ENCODE assay signal across 8 cellular contexts in genomic region chr7:132318338-132319318, GRCh38.
DNase-seq lines count a peak whose midpoint lies in the region; ATAC-seq and TF ChIP-seq lines count a peak whose summit lies in the region.

No MANE protein-coding gene starts in this region.

- no peak overlapping the region for H3K27ac ChIP-seq in BLaER1 treated with 17β-estradiol and CSF1 and Interleukin-3, amounts not matched to agents 10 nM and 100 nM
- no peak overlapping the region for H3K27ac ChIP-seq in liver (ENCODE audit: low read depth in 1 of 2, low read length in 2 of 2)

- peak overlapping the region; percentile 36 to 79 (median 58) for H3K4me2 ChIP-seq in BLaER1 treated with 17β-estradiol and CSF1 and Interleukin-3, amounts not matched to agents 10 nM and 100 nM

- H4K20me1 ChIP-seq in BLaER1 treated with 17β-estradiol and CSF1 and Interleukin-3, amounts not matched to agents 10 nM and 100 nM: no peaks in the 10 kb centered on the region

- peaks cover 0 to 12% (median 3%) of the 10 kb centered on the region in 11 experiments; a peak in 4 of 22 replicates for H3K9me3 ChIP-seq in BLaER1 treated with 17β-estradiol and CSF1 and Interleukin-3, amounts not matched to agents 10 nM and 100 nM (replicated peaks in 1 of 11)
- H3K9me3 ChIP-seq in liver (ENCODE audit: control insufficient read depth in 4 of 4, low read length in 3 of 4): no peaks in the 10 kb centered on the region

- no peak overlapping the region; a peak in 1 of 20 replicates for H3K4me3 ChIP-seq in BLaER1 treated with 17β-estradiol and CSF1 and Interleukin-3, amounts not matched to agents 10 nM and 100 nM
- H3K4me3 ChIP-seq in liver (ENCODE audit: low read depth in 1 of 3, low read length in 3 of 3): no peak overlapping the region

- H3K36me3 ChIP-seq in BLaER1 treated with 17β-estradiol and CSF1 and Interleukin-3, amounts not matched to agents 10 nM and 100 nM: no peaks in the 10 kb centered on the region
- no peaks in the 10 kb centered on the region for H3K36me3 ChIP-seq in liver (ENCODE audit: control insufficient read depth in 4 of 4, insufficient read depth in 3 of 4, low read depth in 1 of 4, low read length in 3 of 4)

- peak; percentile 92 to 96 for TF ChIP-seq RAD21 in liver (IDR thresholded peaks at IDR 0.05)

- peak; percentile 86 for DNase-seq in NCI-H82 (lab: John Stamatoyannopoulos, UW)
- DNase-seq in activated CD4-positive, alpha-beta T cell treated with anti-CD3 and anti-CD28 coated beads, Interleukin-2, amount 50 U/mL, for 24 hours (ENCODE audit: low read depth in 1 of 2, low spot score in 1 of 2): peak; percentile 58 to 64
- DNase-seq in dermis blood vessel endothelial cell: peak; percentile 96
- peak; percentile 44 to 53 (median 50) for DNase-seq in stimulated activated CD4-positive, alpha-beta T cell treated with anti-CD3 and anti-CD28 coated beads, TNF-alpha, amount 100 ng/mL, for 4 hours (ENCODE audit: low read depth in 3 of 3)

- peaks cover 6 to 18% (median 15%) of the 10 kb centered on the region in 10 experiments for H3K4me1 ChIP-seq in BLaER1 treated with 17β-estradiol and CSF1 and Interleukin-3, amounts not matched to agents 10 nM and 100 nM
- H3K4me1 ChIP-seq in liver (ENCODE audit: control insufficient read depth in 4 of 4, insufficient read depth in 4 of 4, low read length in 3 of 4): peaks cover 0 to 16% (median 8%) of the 10 kb centered on the region in 4 donors

- no peak overlapping the region for H3K9ac ChIP-seq in BLaER1 treated with 17β-estradiol and CSF1 and Interleukin-3, amounts not matched to agents 10 nM and 100 nM
- H3K9ac ChIP-seq in liver (ENCODE audit: low read depth in 1 of 2, low read length in 2 of 2): no peak overlapping the region

- ATAC-seq in GM19328 (IDR thresholded peaks at IDR 0.05; ENCODE audit: unreplicated experiment): peak; percentile 84
- peak; percentile 83 for ATAC-seq in HG03575 (IDR thresholded peaks at IDR 0.05; ENCODE audit: extremely low read depth, insufficient number of reproducible peaks, low FRiP score, unreplicated experiment)

- 15% methylated on average over 21 of the region's 21 CpGs for WGBS in liver

- peaks cover 0 to 6% (median 0%) of the 10 kb centered on the region in 11 experiments; a peak in 1 of 22 replicates for H3K27me3 ChIP-seq in BLaER1 treated with 17β-estradiol and CSF1 and Interleukin-3, amounts not matched to agents 10 nM and 100 nM
- H3K27me3 ChIP-seq in liver (ENCODE audit: control insufficient read depth in 4 of 4, insufficient read depth in 4 of 4, low read length in 3 of 4): peaks cover 0 to 5% (median 0%) of the 10 kb centered on the region in 4 donors

- TF ChIP-seq CTCF in liver (IDR thresholded peaks at IDR 0.05; ENCODE audit: low read depth, low read length, missing input control): peak; percentile 93

TF ChIP-seq in liver, 16 proteins besides CTCF, POLR2A, EP300 and RAD21:
- TF ChIP-seq ATF3 (IDR thresholded peaks at IDR 0.05) (no peak), FOXA2 (IDR thresholded peaks at IDR 0.05) (peak; percentile 3)
